28 cellular contexts compared by ENCODE assay signal in the genomic region with DNA sequence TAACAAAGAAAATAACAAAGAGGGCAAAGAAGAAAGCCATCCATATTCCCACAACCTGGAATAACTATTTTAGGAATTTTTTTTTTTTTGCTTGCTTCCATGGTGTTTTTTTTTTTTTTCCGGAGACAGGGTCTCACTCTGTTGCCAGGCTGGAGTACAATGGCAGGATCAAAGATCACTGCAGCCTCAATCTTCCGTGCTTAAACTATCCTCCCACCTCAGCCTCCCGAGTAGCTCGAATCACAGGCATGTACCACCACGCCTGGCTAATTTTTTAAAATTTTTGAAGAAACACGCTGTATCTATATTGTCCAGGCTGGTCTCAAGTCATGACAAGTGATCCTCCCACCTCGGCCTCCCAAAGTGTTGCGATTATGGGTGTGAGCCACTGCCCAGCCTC.
"Had no signal": no experiment of that assay in that cellular context is flagged by ENCODE, and none has a peak within 500 bp of the region (broad histone marks: within the 10 kb centered on the region; RNA-seq: fewer than 3 reads in every experiment).

No MANE protein-coding gene starts in this region.

- H3K9me3 Mint-ChIP-seq: activated CD4-positive, alpha-beta T cell treated with anti-CD3 and anti-CD28 coated beads, Interleukin-2, amount 10 ng/mL, durations not matched to agents 7 days and 5 days; activated T-helper 2 cell treated with anti-CD3 and anti-CD28 coated beads, Interferon-gamma antibody, Interleukin-2, Interleukin-4, amounts not matched to agents 10 μg/mL and 5 μg/mL and 100 μg/mL, durations not matched to agents 14 hours and 24 hours and 36 hours; immature natural killer cell; mesothelial cell of epicardium; naive B cell; stimulated activated memory B cell treated with anti-CD40 and anti-IgM and Interleukin-4, amounts not matched to agents 10 μg/mL and 1 μg/mL and 100 μg/mL, for 72 hours; T-helper 1 cell treated with Interleukin-12 subunit alpha and Interleukin-12 subunit beta and Interleukin-4 antibody, amounts not matched to agents 30 μg/mL and 1 μg/mL, for 36 hours had no signal

- DNase-seq: activated CD4-positive, alpha-beta T cell treated with anti-CD3 and anti-CD28 coated beads, Interleukin-2, amount 10 ng/mL, durations not matched to agents 7 days and 5 days; activated CD4-positive, CD25-positive, alpha-beta regulatory T cell treated with anti-CD3 and anti-CD28 coated beads, Interleukin-2, amount 50 U/mL, for 72 hours; anterior cingulate cortex; dermis blood vessel endothelial cell; effector CD4-positive, alpha-beta T cell; foreskin keratinocyte; heart left ventricle; hypothalamus; immature natural killer cell; naive B cell; nucleus accumbens; pancreas; retina; sigmoid colon; small intestine; stimulated activated CD4-positive, alpha-beta T cell treated with anti-CD3 and anti-CD28 coated beads, Interleukin-4, amount 100 ng/mL, for 4 hours; stimulated activated CD8-positive, alpha-beta memory T cell treated with anti-CD3 and anti-CD28 coated beads, Interleukin-4, amount 100 ng/mL, for 48 hours; SW 1271; T1000; tibial artery; upper lobe of right lung had no signal

- H3K9me3 ChIP-seq: esophagus muscularis mucosa, heart left ventricle, pancreas, prostate gland, sigmoid colon, suprapubic skin, tibial artery, upper lobe of right lung had no signal

- H3K4me3 ChIP-seq: esophagus muscularis mucosa, heart left ventricle, pancreas, prostate gland, sigmoid colon, suprapubic skin, tibial artery, upper lobe of right lung had no signal

- H3K4me3 Mint-ChIP-seq: activated CD4-positive, alpha-beta T cell treated with anti-CD3 and anti-CD28 coated beads, Interleukin-2, amount 10 ng/mL, durations not matched to agents 7 days and 5 days; immature natural killer cell; mesothelial cell of epicardium; naive B cell; stimulated activated memory B cell treated with anti-CD40 and anti-IgM and Interleukin-4, amounts not matched to agents 10 μg/mL and 1 μg/mL and 100 μg/mL, for 72 hours; T-helper 1 cell treated with Interleukin-12 subunit alpha and Interleukin-12 subunit beta and Interleukin-4 antibody, amounts not matched to agents 30 μg/mL and 1 μg/mL, for 36 hours had no signal

- ATAC-seq: foreskin keratinocyte; heart left ventricle; pancreas; stimulated activated memory B cell treated with anti-CD40 and anti-IgM and Interleukin-4, amounts not matched to agents 10 μg/mL and 1 μg/mL and 100 μg/mL, for 72 hours; upper lobe of right lung had no signal

- H3K27me3 Mint-ChIP-seq: activated CD4-positive, alpha-beta T cell treated with anti-CD3 and anti-CD28 coated beads, Interleukin-2, amount 10 ng/mL, durations not matched to agents 7 days and 5 days; naive B cell; stimulated activated memory B cell treated with anti-CD40 and anti-IgM and Interleukin-4, amounts not matched to agents 10 μg/mL and 1 μg/mL and 100 μg/mL, for 72 hours had no signal

- H3K36me3 ChIP-seq: pancreas had no signal

- H3K27ac Mint-ChIP-seq: mesothelial cell of epicardium; stimulated activated memory B cell treated with anti-CD40 and anti-IgM and Interleukin-4, amounts not matched to agents 10 μg/mL and 1 μg/mL and 100 μg/mL, for 72 hours; T-helper 1 cell treated with Interleukin-12 subunit alpha and Interleukin-12 subunit beta and Interleukin-4 antibody, amounts not matched to agents 30 μg/mL and 1 μg/mL, for 36 hours had no signal

- H3K27me3 ChIP-seq: esophagus muscularis mucosa, foreskin keratinocyte, heart left ventricle, pancreas, sigmoid colon, suprapubic skin, tibial artery, upper lobe of right lung had no signal

- H3K27ac ChIP-seq: esophagus muscularis mucosa, foreskin keratinocyte, heart left ventricle, pancreas, prostate gland, sigmoid colon, suprapubic skin, tibial artery, upper lobe of right lung had no signal
